ENCODE assay signal across 8 cellular contexts in genomic region chr9:15295761-15296405, GRCh38. TPM values are rescaled to one million over a fixed set of nuclear protein-coding genes. Genes with fewer than 3 reads are reported as not detected.
DNase-seq lines count a peak whose midpoint lies in the region; ATAC-seq and TF ChIP-seq lines count a peak whose summit lies in the region.

No MANE protein-coding gene starts in this region.

- H3K4me1 ChIP-seq in Panc1 (ENCODE audit: control insufficient read depth, insufficient read depth, low read length) (no peaks in the 10 kb centered on the region), mucosa of stomach (ENCODE audit: control insufficient read depth, insufficient read depth, low read length) (peaks cover 28% of the 10 kb centered on the region), HAP-1 (no peaks in the 10 kb centered on the region)

- CTCF ChIA-PET in Calu3 (lab: Charles Lee) = no interaction called here
- CTCF ChIA-PET in Panc1 (lab: Charles Lee) = interaction anchor here (0.6 kb wide), 1 partner anchor 79 kb away, joined by 3 read pairs; no protein-coding TSS in a partner anchor

- peaks cover 14% of the 10 kb centered on the region for H3K36me3 Mint-ChIP-seq in Calu3 (ENCODE audit: insufficient read depth, unreplicated experiment)

- no peak for DNase-seq in Calu3
- no peak for DNase-seq in Panc1 (ENCODE audit: low read depth, low spot score)
- no peak for DNase-seq in HAP-1 (ENCODE audit: low spot score in 2 of 2)

- H3K4me3 Mint-ChIP-seq in Calu3 (ENCODE audit: low read depth, unreplicated experiment) = peak overlapping the region; percentile 63

- POLR2A ChIA-PET in Panc1 (lab: Charles Lee) = no interaction called here

- peak; percentile 26 for ATAC-seq in GM21825 (IDR thresholded peaks at IDR 0.05; ENCODE audit: unreplicated experiment)
- ATAC-seq in Panc1 = no peak
- no peak for ATAC-seq in HG02970 (IDR thresholded peaks at IDR 0.05; ENCODE audit: low FRiP score, unreplicated experiment)
- ATAC-seq in HG03025 (IDR thresholded peaks at IDR 0.05; ENCODE audit: low FRiP score, unreplicated experiment) = no peak

- peak overlapping the region; percentile 56 for H3K9ac ChIP-seq in mucosa of stomach (ENCODE audit: low read length)

- in situ Hi-C loops in Panc1 (cut with HindIII; ENCODE audit: low pct_unique_long_range_greater_than_20kb, low sequenced_read_pairs) (no loop called here), HAP-1 (cut with MboI; ENCODE audit: low sequenced_read_pairs) (no loop called here)

- peak overlapping the region; percentile 70 for H3K27ac Mint-ChIP-seq in Calu3 (ENCODE audit: unreplicated experiment)

- no TSS peak for BruUV-seq in Calu3 (replicated peaks; lab: Mats Ljungman, UMichigan)
- no TSS peak for BruUV-seq in Panc1 (replicated peaks; lab: Mats Ljungman, UMichigan)

- H3K36me3 ChIP-seq in Panc1 (ENCODE audit: control insufficient read depth, insufficient read depth, low read length) (no peaks in the 10 kb centered on the region), mucosa of stomach (ENCODE audit: control insufficient read depth, insufficient read depth, low read length) (no peaks in the 10 kb centered on the region), HAP-1 (replicated peaks) (no peaks in the 10 kb centered on the region)

- H3K27me3 Mint-ChIP-seq in Calu3 (ENCODE audit: unreplicated experiment) = no peaks in the 10 kb centered on the region

- peaks cover 3% of the 10 kb centered on the region for H3K9me3 Mint-ChIP-seq in Calu3 (ENCODE audit: low read depth, unreplicated experiment)

- TF ChIP-seq CTCF in Calu3 (IDR thresholded peaks at IDR 0.05; ENCODE audit: unreplicated experiment) (no peak), Panc1 (IDR thresholded peaks at IDR 0.05) (no peak)

- peak overlapping the region; percentile 37 to 49 for H3K4me3 ChIP-seq in Panc1 (ENCODE audit: low read depth in 2 of 2, low read length in 2 of 2)
- peak overlapping the region; percentile 17 for H3K4me3 ChIP-seq in mucosa of stomach (ENCODE audit: low read length)
- H3K4me3 ChIP-seq in HAP-1 = no peak overlapping the region; the same call in 1 of the 2 replicates

- intact Hi-C loops in Calu3 (cut with micrococcal nuclease; ENCODE audit: unreplicated experiment) = no loop called here
- intact Hi-C loops in Panc1 (cut with micrococcal nuclease; ENCODE audit: unreplicated experiment) = no loop called here

- no peaks in the 10 kb centered on the region for H3K4me1 Mint-ChIP-seq in Calu3 (ENCODE audit: low read depth, unreplicated experiment)

- H3K27ac ChIP-seq in Panc1 (ENCODE audit: low read length) (peak overlapping the region; percentile 70), cingulate gyrus (ENCODE audit: low read depth, low read length) (peak overlapping the region; percentile 73)

- H3K27me3 ChIP-seq in Panc1 (ENCODE audit: control insufficient read depth, insufficient read depth, low read length) (no peaks in the 10 kb centered on the region), mucosa of stomach (ENCODE audit: control insufficient read depth, insufficient read depth, low read length) (no peaks in the 10 kb centered on the region), HAP-1 (ENCODE audit: low read depth) (no peaks in the 10 kb centered on the region)

- H3K9me3 ChIP-seq in Panc1 (ENCODE audit: control insufficient read depth, insufficient read depth, low read depth, low read length) (no peaks in the 10 kb centered on the region), mucosa of stomach (ENCODE audit: control insufficient read depth, low read length) (no peaks in the 10 kb centered on the region), HAP-1 (no peaks in the 10 kb centered on the region)

RNA-seq across cellular contexts. Expression of gene TTC39B, which starts 11.1 kb away (rescaled TPM):
- 6.0 and 7.5 TPM in 2 replicates for total RNA-seq in Calu3 (2022)
- 1.6 TPM for total RNA-seq in Panc1 (2021; ENCODE audit: unreplicated experiment)
- polyA plus RNA-seq in Panc1 (2012; ENCODE audit: insufficient read length) = 0.64 TPM
